ENCODE assay signal across 21 cellular contexts in genomic region chr6:46051962-46052361, GRCh38. TPM values are rescaled to one million over a fixed set of nuclear protein-coding genes. Genes with fewer than 3 reads are reported as not detected.
DNase-seq lines count a peak whose midpoint lies in the region; TF ChIP-seq lines count a peak whose summit lies in the region.
"Had no signal": no experiment of that assay in that cellular context is flagged by ENCODE, and none has a peak within 500 bp of the region (broad histone marks: within the 10 kb centered on the region; RNA-seq: fewer than 3 reads in every experiment).

No MANE protein-coding gene starts in this region.

- H3K27me3 ChIP-seq in GM23248 (replicated peaks; ENCODE audit: insufficient read depth) (no peaks in the 10 kb centered on the region), sigmoid colon (no peaks in the 10 kb centered on the region)
- H3K27me3 ChIP-seq: BLaER1, pancreas, tibial artery had no signal

- H3K4me3 ChIP-seq in GM23248 (no peak overlapping the region), choroid plexus epithelial cell (ENCODE audit: low read depth, low read length) (no peak overlapping the region), sigmoid colon (no peak overlapping the region), coronary artery (no peak overlapping the region)
- H3K4me3 ChIP-seq: BLaER1, K562, pancreas, tibial artery had no signal

- H3K4me1 ChIP-seq in GM23248 (ENCODE audit: insufficient read depth): no peaks in the 10 kb centered on the region
- no peaks in the 10 kb centered on the region for H3K4me1 ChIP-seq in sigmoid colon
- H3K4me1 ChIP-seq: pancreas had no signal

- H2AFZ ChIP-seq in GM23248: no peak overlapping the region

- no peak overlapping the region for H3K9ac ChIP-seq in GM23248
- H3K9ac ChIP-seq: BLaER1 had no signal

- no peaks in the 10 kb centered on the region for H3F3A ChIP-seq in GM23248 (ENCODE audit: insufficient read depth)

- no peaks in the 10 kb centered on the region for H3K9me3 ChIP-seq in GM23248 (ENCODE audit: low read depth)
- no peaks in the 10 kb centered on the region for H3K9me3 ChIP-seq in sigmoid colon
- H3K9me3 ChIP-seq: pancreas, tibial artery had no signal

- intact Hi-C loops in activated T-helper 2 cell treated with anti-CD3 and anti-CD28 coated beads, Interferon-gamma antibody, Interleukin-2, Interleukin-4, amounts not matched to agents 10 μg/mL and 5 μg/mL and 100 μg/mL, durations not matched to agents 14 hours and 24 hours and 36 hours (cut with micrococcal nuclease): no loop called here
- intact Hi-C loops in sigmoid colon (cut with DNase I): no loop called here

- peak; percentile 6 for DNase-seq in COLO668 (lab: John Stamatoyannopoulos, UW; ENCODE audit: unreplicated experiment)
- DNase-seq in GM23248: peak; percentile 15
- peak; percentile 71 for DNase-seq in choroid plexus epithelial cell (ENCODE audit: low read depth)
- no peak for DNase-seq in progenitor cell of endocrine pancreas (ENCODE audit: low spot score, unreplicated experiment)
- no peak for DNase-seq in activated T-helper 2 cell treated with anti-CD3 and anti-CD28 coated beads, Interferon-gamma antibody, Interleukin-2, Interleukin-4, amounts not matched to agents 10 μg/mL and 5 μg/mL and 100 μg/mL, durations not matched to agents 14 hours and 24 hours and 36 hours (ENCODE audit: low spot score)
- no peak for DNase-seq in kidney tubule cell (ENCODE audit: low spot score)
- DNase-seq in sigmoid colon: no peak
- DNase-seq in coronary artery (ENCODE audit: low spot score): no peak
- DNase-seq: amygdala; endodermal cell; foreskin melanocyte; naive thymus-derived CD4-positive, alpha-beta T cell; NCI-H2107; pancreas; T-helper 17 cell; tibial artery had no signal

- H3K4me1 Mint-ChIP-seq in progenitor cell of endocrine pancreas (ENCODE audit: low read depth): peaks cover 47% of the 10 kb centered on the region
- H3K4me1 Mint-ChIP-seq in activated T-helper 2 cell treated with anti-CD3 and anti-CD28 coated beads, Interferon-gamma antibody, Interleukin-2, Interleukin-4, amounts not matched to agents 10 μg/mL and 5 μg/mL and 100 μg/mL, durations not matched to agents 14 hours and 24 hours and 36 hours (ENCODE audit: low read depth): peaks cover 14% of the 10 kb centered on the region

- in situ Hi-C loops in GM23248 (cut with MboI): no loop called here

- H3K36me3 ChIP-seq in GM23248 (ENCODE audit: low read depth) (no peaks in the 10 kb centered on the region), sigmoid colon (no peaks in the 10 kb centered on the region)
- H3K36me3 ChIP-seq: BLaER1, pancreas, tibial artery had no signal

- peaks cover 7% of the 10 kb centered on the region for H3K36me3 Mint-ChIP-seq in progenitor cell of endocrine pancreas (ENCODE audit: insufficient read depth)
- no peaks in the 10 kb centered on the region for H3K36me3 Mint-ChIP-seq in activated T-helper 2 cell treated with anti-CD3 and anti-CD28 coated beads, Interferon-gamma antibody, Interleukin-2, Interleukin-4, amounts not matched to agents 10 μg/mL and 5 μg/mL and 100 μg/mL, durations not matched to agents 14 hours and 24 hours and 36 hours (ENCODE audit: low read depth)

- H3K27me3 Mint-ChIP-seq in progenitor cell of endocrine pancreas: no peaks in the 10 kb centered on the region
- peaks cover 16% of the 10 kb centered on the region for H3K27me3 Mint-ChIP-seq in activated T-helper 2 cell treated with anti-CD3 and anti-CD28 coated beads, Interferon-gamma antibody, Interleukin-2, Interleukin-4, amounts not matched to agents 10 μg/mL and 5 μg/mL and 100 μg/mL, durations not matched to agents 14 hours and 24 hours and 36 hours (ENCODE audit: low read depth)

- no peaks in the 10 kb centered on the region for H4K20me1 ChIP-seq in GM23248 (ENCODE audit: insufficient read depth)
- H4K20me1 ChIP-seq: BLaER1 had no signal

- no peak for TF ChIP-seq CTCF in choroid plexus epithelial cell (conservative IDR thresholded peaks at IDR 0.05; ENCODE audit: low read depth, low read length)
- TF ChIP-seq CTCF in progenitor cell of endocrine pancreas (IDR thresholded peaks at IDR 0.05; ENCODE audit: unreplicated experiment): no peak
- TF ChIP-seq CTCF in sigmoid colon (IDR thresholded peaks at IDR 0.05): no peak
- no peak for TF ChIP-seq CTCF in coronary artery (IDR thresholded peaks at IDR 0.05)

- peak overlapping the region; percentile 71 for H3K27ac Mint-ChIP-seq in progenitor cell of endocrine pancreas
- H3K27ac Mint-ChIP-seq in activated T-helper 2 cell treated with anti-CD3 and anti-CD28 coated beads, Interferon-gamma antibody, Interleukin-2, Interleukin-4, amounts not matched to agents 10 μg/mL and 5 μg/mL and 100 μg/mL, durations not matched to agents 14 hours and 24 hours and 36 hours: no peak overlapping the region
- H3K27ac Mint-ChIP-seq: endodermal cell; naive thymus-derived CD4-positive, alpha-beta T cell; T-helper 17 cell; WTC11 had no signal

- no peak overlapping the region for H3K4me2 ChIP-seq in GM23248 (ENCODE audit: unreplicated experiment)
- H3K4me2 ChIP-seq: BLaER1 had no signal

- H3K27ac ChIP-seq in GM23248: no peak overlapping the region
- H3K27ac ChIP-seq in sigmoid colon: no peak overlapping the region
- no peak overlapping the region for H3K27ac ChIP-seq in coronary artery
- H3K27ac ChIP-seq: BLaER1, pancreas had no signal

- no peak for TF ChIP-seq POLR2A in sigmoid colon (IDR thresholded peaks at IDR 0.05)

- no peak overlapping the region for H3K4me3 Mint-ChIP-seq in progenitor cell of endocrine pancreas (ENCODE audit: low read depth)
- no peak overlapping the region for H3K4me3 Mint-ChIP-seq in activated T-helper 2 cell treated with anti-CD3 and anti-CD28 coated beads, Interferon-gamma antibody, Interleukin-2, Interleukin-4, amounts not matched to agents 10 μg/mL and 5 μg/mL and 100 μg/mL, durations not matched to agents 14 hours and 24 hours and 36 hours (ENCODE audit: low read depth)
- H3K4me3 Mint-ChIP-seq: endodermal cell; naive thymus-derived CD4-positive, alpha-beta T cell; T-helper 17 cell; WTC11 had no signal

- H3K9me2 ChIP-seq in GM23248 (ENCODE audit: insufficient read depth): no peaks in the 10 kb centered on the region

- no peak for TF ChIP-seq EP300 in sigmoid colon (IDR thresholded peaks at IDR 0.05)

- no peaks in the 10 kb centered on the region for H3K79me2 ChIP-seq in GM23248 (ENCODE audit: insufficient read depth)

- peaks cover 10% of the 10 kb centered on the region for H3K9me3 Mint-ChIP-seq in progenitor cell of endocrine pancreas (ENCODE audit: low read depth)
- no peaks in the 10 kb centered on the region for H3K9me3 Mint-ChIP-seq in activated T-helper 2 cell treated with anti-CD3 and anti-CD28 coated beads, Interferon-gamma antibody, Interleukin-2, Interleukin-4, amounts not matched to agents 10 μg/mL and 5 μg/mL and 100 μg/mL, durations not matched to agents 14 hours and 24 hours and 36 hours
- H3K9me3 Mint-ChIP-seq: activated T-helper 17 cell treated with anti-CD3 and anti-CD28 coated beads, Interleukin-2, amount 50 U/mL, for 72 hours had no signal

RNA-seq across cellular contexts. Expression of gene CLIC5, which starts 36.3 kb away (rescaled TPM):
- total RNA-seq in GM23248 (2014; rRNA removed; shearing (Covaris generic)): not detected in 2 replicates
- polyA plus RNA-seq in GM23248 (2016; fragmentation: Nextera tagmentation; extraction: Ambion mirVana): not detected in 2 replicates
- total RNA-seq in progenitor cell of endocrine pancreas: 28.4 and 35.9 TPM in 2 replicates
- 3.0 and 3.8 TPM in 2 replicates for total RNA-seq in activated T-helper 2 cell treated with anti-CD3 and anti-CD28 coated beads, Interferon-gamma antibody, Interleukin-2, Interleukin-4, amounts not matched to agents 10 μg/mL and 5 μg/mL and 100 μg/mL, durations not matched to agents 14 hours and 24 hours and 36 hours
- 1 to 10 TPM; 1.8 to 3.5 (median 3.0) TPM for total RNA-seq in sigmoid colon
- polyA plus RNA-seq in sigmoid colon: 10 to 100 TPM; 51.1 to 77.0 (median 53.1) TPM
- total RNA-seq: H4 had no signal
- polyA plus RNA-seq: K562 had no signal

Comparison
In these comparisons a context has a peak if more than half of its experiments do, and no peak if none do; other contexts are left out.
1. DNase-seq: peak in COLO668 (single experiment), GM23248 (single experiment) and choroid plexus epithelial cell (single experiment); none in progenitor cell of endocrine pancreas (single experiment), activated T-helper 2 cell treated with anti-CD3 and anti-CD28 coated beads, Interferon-gamma antibody, Interleukin-2, Interleukin-4, amounts not matched to agents 10 μg/mL and 5 μg/mL and 100 μg/mL, durations not matched to agents 14 hours and 24 hours and 36 hours (single experiment), kidney tubule cell (single experiment), sigmoid colon (single experiment) and coronary artery (single experiment).